In genomic region chr21:29187939-29188338, GRCh38 we compare ENCODE assay signal across 12 cellular contexts. TPM values are rescaled to one million over a fixed set of nuclear protein-coding genes. Genes with fewer than 3 reads are reported as not detected.
A peak's percentile ranks its signal among the peaks of the same experiment; 100 is the strongest.
DNase-seq lines count a peak whose midpoint lies in the region; ATAC-seq, FAIRE-seq and TF ChIP-seq lines count a peak whose summit lies in the region.
"Had no signal": no experiment of that assay in that cellular context is flagged by ENCODE, and none has a peak within 500 bp of the region (broad histone marks: within the 10 kb centered on the region; RNA-seq: fewer than 3 reads in every experiment).

No MANE protein-coding gene starts in this region.

- CTCF ChIA-PET in activated CD8-positive, alpha-beta T cell treated with anti-CD3 and anti-CD28 coated beads for 36 hours (lab: Charles Lee): interaction anchor here (1.1 kb wide), 1 partner anchor 44 kb away, joined by 3 read pairs; no protein-coding TSS in a partner anchor
- CTCF ChIA-PET in CD4-positive, alpha-beta memory T cell (lab: Charles Lee; ENCODE audit: partially characterized antibody): no interaction called here

- H3K27me3 ChIP-seq in CD4-positive, alpha-beta memory T cell (ENCODE audit: insufficient read depth, low read length): no peaks in the 10 kb centered on the region

- no peaks in the 10 kb centered on the region for H3K4me1 Mint-ChIP-seq in activated CD8-positive, alpha-beta T cell treated with anti-CD3 and anti-CD28 coated beads for 36 hours (ENCODE audit: low read depth)
- H3K4me1 Mint-ChIP-seq in CD4-positive, alpha-beta memory T cell: no peaks in the 10 kb centered on the region

- TF ChIP-seq POLR2A in H54 (IDR thresholded peaks at IDR 0.05; ENCODE audit: low read depth, low read length): no peak

- no peaks in the 10 kb centered on the region for H3K4me1 ChIP-seq in CD4-positive, alpha-beta memory T cell (ENCODE audit: insufficient read depth, low read length)

- ATAC-seq in sciatic nerve: peak; percentile 51
- ATAC-seq in activated CD8-positive, alpha-beta T cell treated with anti-CD3 and anti-CD28 coated beads for 36 hours: no peak

- no peak overlapping the region for H3K27ac Mint-ChIP-seq in activated CD8-positive, alpha-beta T cell treated with anti-CD3 and anti-CD28 coated beads for 36 hours
- H3K27ac Mint-ChIP-seq in CD4-positive, alpha-beta memory T cell: no peak overlapping the region
- H3K27ac Mint-ChIP-seq: activated naive CD8-positive, alpha-beta T cell treated with anti-CD3 and anti-CD28 coated beads, Interleukin-2, amount 10 ng/mL, durations not matched to agents 7 days and 5 days had no signal

- H3K4me3 ChIP-seq in fibroblast of villous mesenchyme (ENCODE audit: low read depth, low read length): no peak overlapping the region
- H3K4me3 ChIP-seq in CD4-positive, alpha-beta memory T cell (ENCODE audit: low read length in 2 of 2): no peak overlapping the region

- no peaks in the 10 kb centered on the region for H3K36me3 Mint-ChIP-seq in activated CD8-positive, alpha-beta T cell treated with anti-CD3 and anti-CD28 coated beads for 36 hours (ENCODE audit: low read depth)
- H3K36me3 Mint-ChIP-seq in CD4-positive, alpha-beta memory T cell: no peaks in the 10 kb centered on the region
- H3K36me3 Mint-ChIP-seq: activated naive CD8-positive, alpha-beta T cell treated with anti-CD3 and anti-CD28 coated beads, Interleukin-2, amount 10 ng/mL, durations not matched to agents 7 days and 5 days had no signal

- H3K27ac ChIP-seq in CD4-positive, alpha-beta memory T cell (ENCODE audit: low read depth, low read length): no peak overlapping the region

- peak; percentile 96 for FAIRE-seq in H54 (lab: Jason Lieb, UNC)

- DNase-seq in H54 (ENCODE audit: insufficient read length, low spot score) (peak; percentile 40), T1000 (lab: John Stamatoyannopoulos, UW) (peak; percentile 44), fibroblast of villous mesenchyme (ENCODE audit: low read depth) (peak; percentile 90), sciatic nerve (ENCODE audit: low spot score) (no peak), DMS114 treated with DMSO at 0.1 percent for 48 hours (lab: John Stamatoyannopoulos, UW; ENCODE audit: unreplicated experiment) (no peak), NCI-H128 (lab: John Stamatoyannopoulos, UW; ENCODE audit: unreplicated experiment) (no peak)
- DNase-seq in activated CD8-positive, alpha-beta T cell treated with anti-CD3 and anti-CD28 coated beads for 36 hours: no peak
- no peak for DNase-seq in CD4-positive, alpha-beta memory T cell
- DNase-seq: activated CD4-positive, CD25-positive, alpha-beta regulatory T cell; activated naive CD8-positive, alpha-beta T cell treated with anti-CD3 and anti-CD28 coated beads, Interleukin-2, amount 10 ng/mL, durations not matched to agents 7 days and 5 days; foreskin melanocyte; stimulated activated CD4-positive, alpha-beta T cell treated with anti-CD3 and anti-CD28 coated beads, Interleukin-4, amount 100 ng/mL, for 24 hours had no signal

- H3K4me3 Mint-ChIP-seq in activated CD8-positive, alpha-beta T cell treated with anti-CD3 and anti-CD28 coated beads for 36 hours: no peak overlapping the region
- H3K4me3 Mint-ChIP-seq in CD4-positive, alpha-beta memory T cell: no peak overlapping the region
- H3K4me3 Mint-ChIP-seq: activated naive CD8-positive, alpha-beta T cell treated with anti-CD3 and anti-CD28 coated beads, Interleukin-2, amount 10 ng/mL, durations not matched to agents 7 days and 5 days had no signal

- POLR2A ChIA-PET in activated CD8-positive, alpha-beta T cell treated with anti-CD3 and anti-CD28 coated beads for 36 hours (lab: Charles Lee): no interaction called here
- POLR2A ChIA-PET in CD4-positive, alpha-beta memory T cell (lab: Charles Lee; ENCODE audit: partially characterized antibody): no interaction called here

- no peaks in the 10 kb centered on the region for H3K27me3 Mint-ChIP-seq in activated CD8-positive, alpha-beta T cell treated with anti-CD3 and anti-CD28 coated beads for 36 hours
- H3K27me3 Mint-ChIP-seq in CD4-positive, alpha-beta memory T cell: peaks cover 2 to 5% of the 10 kb centered on the region in 2 donors
- H3K27me3 Mint-ChIP-seq: activated naive CD8-positive, alpha-beta T cell treated with anti-CD3 and anti-CD28 coated beads, Interleukin-2, amount 10 ng/mL, durations not matched to agents 7 days and 5 days had no signal

- H3K36me3 ChIP-seq in CD4-positive, alpha-beta memory T cell (ENCODE audit: insufficient read depth, low read length): no peaks in the 10 kb centered on the region

- intact Hi-C loops in sciatic nerve (cut with DNase I): no loop called here
- intact Hi-C loops in activated CD8-positive, alpha-beta T cell treated with anti-CD3 and anti-CD28 coated beads for 36 hours (cut with micrococcal nuclease): no loop called here
- intact Hi-C loops in CD4-positive, alpha-beta memory T cell (cut with micrococcal nuclease): no loop called here

- no peaks in the 10 kb centered on the region for H3K9me3 Mint-ChIP-seq in activated CD8-positive, alpha-beta T cell treated with anti-CD3 and anti-CD28 coated beads for 36 hours
- no peaks in the 10 kb centered on the region for H3K9me3 Mint-ChIP-seq in CD4-positive, alpha-beta memory T cell

- no peak for TF ChIP-seq CTCF in fibroblast of villous mesenchyme (IDR thresholded peaks at IDR 0.05; ENCODE audit: insufficient read depth, low read depth, low read length)
- no peak for TF ChIP-seq CTCF in activated CD8-positive, alpha-beta T cell treated with anti-CD3 and anti-CD28 coated beads for 36 hours (IDR thresholded peaks at IDR 0.05)

- no peaks in the 10 kb centered on the region for H3K9me3 ChIP-seq in CD4-positive, alpha-beta memory T cell (ENCODE audit: control insufficient read depth in 1 of 2, low read length in 2 of 2)

RNA-seq across cellular contexts. Expression of gene MAP3K7CL, which starts 57.5 kb away (rescaled TPM):
- 20.7 and 49.3 TPM in 2 replicates for total RNA-seq in fibroblast of villous mesenchyme
- total RNA-seq in sciatic nerve: 5.7 TPM
- total RNA-seq in activated CD8-positive, alpha-beta T cell treated with anti-CD3 and anti-CD28 coated beads for 36 hours: 1 to 10 TPM; 3.2 to 4.7 TPM
- total RNA-seq in CD4-positive, alpha-beta memory T cell: 10 to 100 TPM; 10.1 to 10.3 TPM
- polyA plus RNA-seq in CD4-positive, alpha-beta memory T cell: 1 to 10 TPM; 2.8 to 4.7 TPM

Comparison
In these comparisons a context has a peak if more than half of its experiments do, and no peak if none do; other contexts are left out.
1. DNase-seq: peak in H54 (single experiment), T1000 (single experiment) and fibroblast of villous mesenchyme (single experiment); none in sciatic nerve (single experiment), activated CD8-positive, alpha-beta T cell treated with anti-CD3 and anti-CD28 coated beads for 36 hours (single experiment), DMS114 treated with DMSO at 0.1 percent for 48 hours (single experiment), NCI-H128 (single experiment) and CD4-positive, alpha-beta memory T cell (0 of 5).